9 cellular contexts compared by ENCODE assay signal in genomic region chr17:56933151-56933745, GRCh38.
"Had no signal": no experiment of that assay in that cellular context is flagged by ENCODE, and none has a peak within 500 bp of the region (broad histone marks: within the 10 kb centered on the region; RNA-seq: fewer than 3 reads in every experiment).

No MANE protein-coding gene starts in this region.

- H3K4me1 ChIP-seq: HAP-1 had no signal

- ATAC-seq: HCT116 had no signal

- H3K4me1 Mint-ChIP-seq: IgD-negative memory B cell had no signal

- H3K4me3 ChIP-seq: GM23248, HAP-1 had no signal

- H3K9ac ChIP-seq: GM23248 had no signal

- H3K27me3 Mint-ChIP-seq: IgD-negative memory B cell had no signal

- H3K27ac ChIP-seq: GM23248, HL-60 had no signal

- H3K4me3 Mint-ChIP-seq: HFFc6, IgD-negative memory B cell had no signal

- DNase-seq: GM23248, GOT3, H7, HFFc6, KBM-7 had no signal

- H3K27ac Mint-ChIP-seq: HFFc6, IgD-negative memory B cell had no signal

- H2AFZ ChIP-seq: GM23248 had no signal
